ENCODE assay signal across 1 cellular context in the genomic region with DNA sequence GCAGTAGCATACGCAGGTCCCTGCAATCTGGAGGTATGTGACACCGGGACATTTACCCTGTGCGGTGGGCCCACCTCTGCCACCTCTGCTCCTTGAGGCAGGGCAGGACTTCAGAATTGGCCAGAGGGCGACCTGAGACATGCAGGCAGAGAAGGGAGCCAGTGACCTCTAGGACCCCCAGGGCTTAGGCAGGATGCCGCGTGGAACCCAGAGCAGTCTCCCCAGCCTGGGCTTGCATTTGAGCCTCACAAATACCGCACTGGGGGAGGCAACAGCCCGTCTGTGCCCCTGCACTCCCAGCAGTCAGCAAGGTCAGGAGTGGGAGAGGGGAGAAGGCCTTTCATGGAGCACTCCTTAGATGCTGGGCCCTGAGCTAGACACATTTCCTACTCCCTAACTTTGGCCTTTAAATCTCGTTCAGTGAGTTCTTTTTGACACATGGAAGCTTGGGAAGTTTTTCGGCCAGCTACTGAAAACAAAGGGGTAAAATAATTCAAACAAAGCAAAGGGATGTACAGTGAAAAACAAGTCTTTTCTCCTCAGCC.
TF ChIP-seq lines count a peak whose summit lies in the region.

No MANE protein-coding gene starts in this region.

TF ChIP-seq in IMR-90, 13 proteins besides CTCF, POLR2A, EP300 and RAD21 (continued from another document):
- no peak for TF ChIP-seq RCOR1 (IDR thresholded peaks at IDR 0.05; ENCODE audit: insufficient replicate concordance, low read length)
- no peak for TF ChIP-seq CEBPB (IDR thresholded peaks at IDR 0.05; ENCODE audit: low read depth, low read length)
- TF ChIP-seq MAZ (IDR thresholded peaks at IDR 0.05; ENCODE audit: borderline replicate concordance, low read depth, low read length) = no peak
- TF ChIP-seq SMC3 (IDR thresholded peaks at IDR 0.05; ENCODE audit: low read depth, low read length) = no peak
- no peak for TF ChIP-seq CHD1 (IDR thresholded peaks at IDR 0.05; ENCODE audit: low read depth, low read length)
- TF ChIP-seq NFE2L2 (IDR thresholded peaks at IDR 0.05; ENCODE audit: low read depth, low read length) = no peak
